24 cellular contexts compared by ENCODE assay signal in genomic region chr5:72505026-72505425, GRCh38. TPM values are rescaled to one million over a fixed set of nuclear protein-coding genes. Genes with fewer than 3 reads are reported as not detected.
A peak's percentile ranks its signal among the peaks of the same experiment; 100 is the strongest.
DNase-seq lines count a peak whose midpoint lies in the region; ATAC-seq, FAIRE-seq and TF ChIP-seq lines count a peak whose summit lies in the region.
"Had no signal": no experiment of that assay in that cellular context is flagged by ENCODE, and none has a peak within 500 bp of the region (broad histone marks: within the 10 kb centered on the region; RNA-seq: fewer than 3 reads in every experiment).

No MANE protein-coding gene starts in this region.

- no peak overlapping the region; the same call in 1 of the 2 replicates for H3K4me2 ChIP-seq in GM23338

- no peak for FAIRE-seq in kidney (lab: Jason Lieb, UNC)
- FAIRE-seq: GM19239 had no signal

- peaks cover 35% of the 10 kb centered on the region for H3K4me1 Mint-ChIP-seq in GM23338
- H3K4me1 Mint-ChIP-seq: activated naive CD8-positive, alpha-beta T cell treated with anti-CD3 and anti-CD28 coated beads, Interleukin-2, amount 10 ng/mL, durations not matched to agents 7 days and 5 days; activated T-helper 17 cell treated with anti-CD3 and anti-CD28 coated beads, Interleukin-2, amount 50 U/mL, for 72 hours; stimulated activated effector memory CD8-positive, alpha-beta T cell treated with anti-CD3 and anti-CD28 coated beads, Interleukin-12 subunit alpha, Interleukin-12 subunit beta, amount 100 ng/mL, for 72 hours; T-cell had no signal

- H3K9me2 ChIP-seq in GM23338 (ENCODE audit: insufficient read depth) = peaks cover 4% of the 10 kb centered on the region; the same call in 1 of the 2 replicates

- peak overlapping the region; percentile 40; the same call in 1 of the 2 replicates for H2AFZ ChIP-seq in GM23338

- no peaks in the 10 kb centered on the region for H3K36me3 Mint-ChIP-seq in GM23338 (ENCODE audit: low read depth)
- H3K36me3 Mint-ChIP-seq: activated naive CD8-positive, alpha-beta T cell treated with anti-CD3 and anti-CD28 coated beads, Interleukin-2, amount 10 ng/mL, durations not matched to agents 7 days and 5 days; brain; stimulated activated effector memory CD8-positive, alpha-beta T cell treated with anti-CD3 and anti-CD28 coated beads, Interleukin-12 subunit alpha, Interleukin-12 subunit beta, amount 100 ng/mL, for 72 hours; T-cell had no signal

- ATAC-seq in GM23338 = no peak
- ATAC-seq in omental fat pad (ENCODE audit: low FRiP score) = no peak
- ATAC-seq: activated T-helper 17 cell treated with anti-CD3 and anti-CD28 coated beads, Interleukin-2, amount 50 U/mL, for 72 hours; stimulated activated effector memory CD8-positive, alpha-beta T cell treated with anti-CD3 and anti-CD28 coated beads, Interleukin-12 subunit alpha, Interleukin-12 subunit beta, amount 100 ng/mL, for 72 hours; T-cell had no signal

- H3K79me2 ChIP-seq in GM23338 (replicated peaks; ENCODE audit: insufficient read depth) = no peaks in the 10 kb centered on the region

- H3K4me3 ChIP-seq in GM23338 = no peak overlapping the region
- H3K4me3 ChIP-seq in SJSA1 = no peak overlapping the region
- H3K4me3 ChIP-seq in kidney (ENCODE audit: low read length in 2 of 2) = peak overlapping the region; percentile 35 to 40
- peak overlapping the region in 5 of 8 donors; percentile 22 to 61 (median 33) for H3K4me3 ChIP-seq in spleen
- H3K4me3 ChIP-seq: thoracic aorta had no signal

- H3K9me3 ChIP-seq in SJSA1 (replicated peaks) (no peaks in the 10 kb centered on the region), kidney (ENCODE audit: control insufficient read depth in 1 of 2, low read length in 2 of 2) (no peaks in the 10 kb centered on the region), spleen (no peaks in the 10 kb centered on the region)
- H3K9me3 ChIP-seq: thoracic aorta had no signal

- TF ChIP-seq CTCF in GM23338 (conservative IDR thresholded peaks at IDR 0.05; ENCODE audit: low read depth in 2 of 2) (no peak), kidney (IDR thresholded peaks at IDR 0.05; ENCODE audit: borderline replicate concordance, extremely low read depth, insufficient read depth) (no peak), spleen (IDR thresholded peaks at IDR 0.05 in 8 of 11, conservative IDR thresholded peaks at IDR 0.05 in 3 of 11) (no peak), omental fat pad (IDR thresholded peaks at IDR 0.05) (no peak)

- H3K4me1 ChIP-seq in GM23338 (ENCODE audit: insufficient read depth) (peaks cover 17% of the 10 kb centered on the region), SJSA1 (replicated peaks) (peaks cover 57% of the 10 kb centered on the region), kidney (ENCODE audit: control insufficient read depth in 1 of 2, insufficient read depth in 1 of 2, low read depth in 1 of 2, low read length in 2 of 2) (no peaks in the 10 kb centered on the region), spleen (peaks cover 13 to 72% (median 39%) of the 10 kb centered on the region in 6 donors)

- H3K4me3 Mint-ChIP-seq in GM23338 = no peak overlapping the region
- H3K4me3 Mint-ChIP-seq: activated T-helper 17 cell treated with anti-CD3 and anti-CD28 coated beads, Interleukin-2, amount 50 U/mL, for 72 hours; brain; stimulated activated effector memory CD8-positive, alpha-beta T cell treated with anti-CD3 and anti-CD28 coated beads, Interleukin-12 subunit alpha, Interleukin-12 subunit beta, amount 100 ng/mL, for 72 hours; T-cell had no signal

- no peaks in the 10 kb centered on the region for H3K27me3 ChIP-seq in GM23338 (ENCODE audit: insufficient read depth)
- no peaks in the 10 kb centered on the region for H3K27me3 ChIP-seq in SJSA1 (replicated peaks)
- H3K27me3 ChIP-seq in spleen (replicated peaks in 1 of 7) = no peaks in the 10 kb centered on the region

- H3K9ac ChIP-seq in kidney (ENCODE audit: low read length in 2 of 2) = peak overlapping the region in 1 of 2 donors; percentile 24

- peak overlapping the region; percentile 71; the same call in 1 of the 2 replicates for H3K27ac Mint-ChIP-seq in GM23338
- H3K27ac Mint-ChIP-seq: activated CD4-positive, alpha-beta T cell treated with anti-CD3 and anti-CD28 coated beads, Interleukin-2, amount 10 ng/mL, durations not matched to agents 24 days and 14 days; activated naive CD8-positive, alpha-beta T cell treated with anti-CD3 and anti-CD28 coated beads, Interleukin-2, amount 10 ng/mL, durations not matched to agents 7 days and 5 days; activated T-helper 17 cell treated with anti-CD3 and anti-CD28 coated beads, Interleukin-2, amount 50 U/mL, for 72 hours; brain; stimulated activated effector memory CD8-positive, alpha-beta T cell treated with anti-CD3 and anti-CD28 coated beads, Interleukin-12 subunit alpha, Interleukin-12 subunit beta, amount 100 ng/mL, for 72 hours; T-cell had no signal

- H4K20me1 ChIP-seq in GM23338 (replicated peaks; ENCODE audit: insufficient read depth) = no peaks in the 10 kb centered on the region

- H3K27me3 Mint-ChIP-seq in GM23338 (ENCODE audit: insufficient read depth, low read depth, poor library complexity) = peaks cover 2% of the 10 kb centered on the region

- no peaks in the 10 kb centered on the region for H3F3A ChIP-seq in GM23338 (replicated peaks; ENCODE audit: low read depth)

- H3K36me3 ChIP-seq in GM23338 (ENCODE audit: insufficient read depth) (no peaks in the 10 kb centered on the region), SJSA1 (no peaks in the 10 kb centered on the region; the same call in 1 of the 2 replicates), kidney (ENCODE audit: control insufficient read depth in 1 of 2, insufficient read depth in 2 of 2, low read length in 2 of 2) (no peaks in the 10 kb centered on the region), spleen (no peaks in the 10 kb centered on the region)
- H3K36me3 ChIP-seq: thoracic aorta had no signal

- no peaks in the 10 kb centered on the region for H3K9me3 Mint-ChIP-seq in GM23338
- H3K9me3 Mint-ChIP-seq: activated CD4-positive, alpha-beta T cell treated with anti-CD3 and anti-CD28 coated beads, Interleukin-2, amount 10 ng/mL, durations not matched to agents 24 days and 14 days; activated naive CD8-positive, alpha-beta T cell treated with anti-CD3 and anti-CD28 coated beads, Interleukin-2, amount 10 ng/mL, durations not matched to agents 7 days and 5 days; activated T-helper 17 cell treated with anti-CD3 and anti-CD28 coated beads, Interleukin-2, amount 50 U/mL, for 72 hours; stimulated activated effector memory CD8-positive, alpha-beta T cell treated with anti-CD3 and anti-CD28 coated beads, Interleukin-12 subunit alpha, Interleukin-12 subunit beta, amount 100 ng/mL, for 72 hours; T-cell had no signal

- H3K27ac ChIP-seq in GM23338 (ENCODE audit: low read depth) (no peak overlapping the region), SJSA1 (peak overlapping the region; percentile 57), kidney (ENCODE audit: low read depth in 2 of 2, low read length in 2 of 2) (no peak overlapping the region), spleen (peak overlapping the region; percentile 29 to 80 (median 68))
- H3K27ac ChIP-seq: HL-60 had no signal

- no peak for DNase-seq in GM23338 (ENCODE audit: low spot score)
- DNase-seq in SJSA1 (ENCODE audit: low read depth in 1 of 2, low spot score in 2 of 2) = no peak
- DNase-seq in kidney = no peak
- DNase-seq in spleen = no peak
- DNase-seq in activated CD4-positive, alpha-beta T cell treated with anti-CD3 and anti-CD28 coated beads for 1 hour = no peak
- DNase-seq in erythroblast (lab: John Stamatoyannopoulos, UW) = no peak
- DNase-seq in omental fat pad (ENCODE audit: low spot score) = no peak
- DNase-seq in SHP77 treated with DMSO at 0.1 percent for 48 hours (lab: John Stamatoyannopoulos, UW) = no peak
- DNase-seq: activated CD4-positive, alpha-beta T cell treated with anti-CD3 and anti-CD28 coated beads, Interleukin-2, amount 10 ng/mL, durations not matched to agents 24 days and 14 days; activated naive CD8-positive, alpha-beta T cell treated with anti-CD3 and anti-CD28 coated beads, Interleukin-2, amount 10 ng/mL, durations not matched to agents 7 days and 5 days; cortex of kidney; DMS79; MM.1S; NCI-H2171 treated with DMSO at 0.1 percent for 48 hours; NCI-H69; SHP77; T-cell had no signal

- no peak for TF ChIP-seq POLR2A in spleen (IDR thresholded peaks at IDR 0.05)
- no peak for TF ChIP-seq POLR2A in erythroblast (IDR thresholded peaks at IDR 0.05; ENCODE audit: low read length)

- WGBS in spleen, 5 donors = 65 to 81% (median 69%) methylated on average over 5 of the region's 5 CpGs

- intact Hi-C loops in kidney (cut with DNase I) (no loop called here), spleen (cut with DNase I; ENCODE audit: low total_unique reads) (loop anchor here (10.0 kb wide), 1 partner anchor 50 kb away; no protein-coding TSS in a partner anchor)

TF ChIP-seq in GM23338, 12 proteins besides CTCF, POLR2A, EP300 and RAD21 (continues in another document):
- TF ChIP-seq EZH2phosphoT487 (IDR thresholded peaks at IDR 0.05; ENCODE audit: unreplicated experiment) (no peak), ZNF114 (CRISPR knock-in tag; IDR thresholded peaks at IDR 0.05) (no peak)

RNA-seq across cellular contexts. Expression of gene ZNF366, which starts 2.2 kb away (rescaled TPM):
- total RNA-seq in GM23338 (2014; rRNA removed; shearing (Covaris generic)) = not detected in 2 replicates
- not detected in 2 replicates for polyA plus RNA-seq in GM23338 (2016; fragmentation: Nextera tagmentation; extraction: Ambion mirVana)
- not detected in 2 replicates for total RNA-seq in SJSA1 (2014; rRNA removed; shearing (Covaris generic))
- 8.1 TPM for total RNA-seq in kidney
- 0.22 TPM for polyA plus RNA-seq in kidney (ENCODE audit: insufficient read depth, low read depth, low replicate concordance)
- 10 to 100 TPM in 5 of 7 donors, 1 to 10 TPM in 2; 8.1 to 19.8 (median 14.7) TPM for total RNA-seq in spleen
- 1 to 10 TPM in 1 of 3 donors, under 1 TPM in 2; 0.26 to 2.3 (median 0.38) TPM for polyA plus RNA-seq in spleen
- 10 to 100 TPM in 2 of 4 donors, 1 to 10 TPM in 1, under 1 TPM in 1; 0.74 to 25.2 (median 6.5) TPM for total RNA-seq in omental fat pad
- total RNA-seq: activated CD4-positive, alpha-beta T cell treated with anti-CD3 and anti-CD28 coated beads, Interleukin-2, amount 10 ng/mL, durations not matched to agents 24 days and 14 days; activated T-helper 17 cell treated with anti-CD3 and anti-CD28 coated beads, Interleukin-2, amount 50 U/mL, for 72 hours; epithelial cell of proximal tubule had no signal

Comparison
In these comparisons a context has a peak if more than half of its experiments do, and no peak if none do; other contexts are left out.
1. H3K27ac ChIP-seq: peak in SJSA1 (single experiment) and spleen (8 of 8); none in GM23338 (single experiment) and kidney (0 of 2).
2. H3K4me3 ChIP-seq: peak in kidney (2 of 2) and spleen (5 of 8); none in GM23338 (single experiment) and SJSA1 (single experiment).